8 cellular contexts compared by ENCODE assay signal in the genomic region with DNA sequence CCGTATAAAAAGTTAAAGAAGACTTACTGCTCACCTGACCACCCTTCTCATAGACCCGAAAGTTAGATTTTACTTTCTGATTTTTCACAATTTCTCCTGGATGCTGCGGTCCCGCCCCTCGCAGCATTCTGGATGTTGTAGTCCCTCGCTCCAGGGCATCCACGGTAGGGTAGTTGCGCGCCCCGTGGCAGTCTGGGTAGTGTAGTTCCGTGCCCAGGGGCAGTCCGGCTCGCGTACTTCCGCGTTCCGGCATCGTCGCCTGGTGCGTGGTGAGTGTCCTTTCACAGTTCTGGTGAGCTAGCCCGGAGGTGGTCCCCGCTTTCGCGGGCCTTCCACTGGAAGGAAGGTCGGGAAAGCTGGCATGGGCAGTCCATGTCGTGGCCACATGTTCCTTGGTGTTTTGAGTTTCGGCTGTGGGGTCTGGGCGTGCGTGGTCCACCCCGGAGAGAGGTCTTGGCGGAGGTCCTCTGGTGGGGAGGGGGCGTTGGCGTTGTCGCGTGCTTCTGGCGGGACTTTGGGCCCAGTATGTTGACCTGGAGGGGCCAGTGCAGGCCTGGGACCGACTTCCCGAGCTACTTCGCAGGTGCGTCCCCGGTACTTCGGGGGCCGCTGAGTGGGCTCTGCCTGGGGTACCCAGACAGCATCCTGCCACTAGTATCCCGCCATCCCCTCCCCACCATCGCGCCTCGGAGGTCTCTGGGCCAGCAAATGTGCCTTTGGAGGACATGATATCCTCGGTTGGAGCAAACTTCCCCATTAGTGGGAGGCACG. TPM values are rescaled to one million over a fixed set of nuclear protein-coding genes. Genes with fewer than 3 reads are reported as not detected.
DNase-seq lines count a peak whose midpoint lies in the region; ATAC-seq, FAIRE-seq and TF ChIP-seq lines count a peak whose summit lies in the region.

A gene (plus strand): TSS at position 222 of the 771 bp plus-strand sequence. CDS start 19,515 bp downstream, outside the sequence.

- peak within 1 kb of the TSS; percentile 93 for H3K27ac Mint-ChIP-seq in T-helper 1 cell treated with Interleukin-12 subunit alpha and Interleukin-12 subunit beta and Interleukin-4 antibody, amounts not matched to agents 30 μg/mL and 1 μg/mL, for 36 hours

- H3K36me3 ChIP-seq in vagina = no peaks in the 10 kb centered on the region

- no peaks in the 10 kb centered on the region for H3K4me1 ChIP-seq in right cardiac atrium (ENCODE audit: control insufficient read depth, insufficient read depth, low read length)
- H3K4me1 ChIP-seq in vagina = peaks cover 9% of the 10 kb centered on the region

- H3K9me3 Mint-ChIP-seq in T-helper 1 cell treated with Interleukin-12 subunit alpha and Interleukin-12 subunit beta and Interleukin-4 antibody, amounts not matched to agents 30 μg/mL and 1 μg/mL, for 36 hours = no peaks in the 10 kb centered on the region

- DNase-seq in GM12892 (ENCODE audit: insufficient read length) (peak; percentile 92), NCI-H1417 (lab: John Stamatoyannopoulos, UW) (peak; percentile 59 to 91 (median 85)), right cardiac atrium (peak; percentile 93 to 97 (median 96)), pulmonary artery endothelial cell (ENCODE audit: low read depth, low spot score) (peak; percentile 54), vagina (ENCODE audit: extremely low spot score in 2 of 2) (peak in 1 of 2 donors; percentile 90)

- H3K27ac ChIP-seq in angular gyrus (ENCODE audit: low read depth, low read length) = peak within 1 kb of the TSS; percentile 48
- peak within 1 kb of the TSS; percentile 22 for H3K27ac ChIP-seq in right cardiac atrium (ENCODE audit: low read length)
- H3K27ac ChIP-seq in vagina = peak within 1 kb of the TSS; percentile 72

- 1% methylated on average over 49 of the region's 49 CpGs for WGBS in right cardiac atrium

- H3K27me3 Mint-ChIP-seq in T-helper 1 cell treated with Interleukin-12 subunit alpha and Interleukin-12 subunit beta and Interleukin-4 antibody, amounts not matched to agents 30 μg/mL and 1 μg/mL, for 36 hours (ENCODE audit: low read depth) = peaks cover 19% of the 10 kb centered on the region

- intact Hi-C loops in right cardiac atrium (cut with DNase I) (no loop called here), vagina (cut with DNase I) (no loop called here)

- TF ChIP-seq POLR2A in GM12892 (IDR thresholded peaks at IDR 0.05; ENCODE audit: low read depth, low read length) (peak; percentile 79; the same call in 1 of the 2 replicates), vagina (IDR thresholded peaks at IDR 0.05) (no peak)

- H3K9me3 ChIP-seq in right cardiac atrium (ENCODE audit: control insufficient read depth, low read length) = no peaks in the 10 kb centered on the region
- H3K9me3 ChIP-seq in vagina = no peaks in the 10 kb centered on the region

- peaks cover 22% of the 10 kb centered on the region for H3K4me1 Mint-ChIP-seq in T-helper 1 cell treated with Interleukin-12 subunit alpha and Interleukin-12 subunit beta and Interleukin-4 antibody, amounts not matched to agents 30 μg/mL and 1 μg/mL, for 36 hours (ENCODE audit: low read depth)

- no peaks in the 10 kb centered on the region for H3K27me3 ChIP-seq in right cardiac atrium (ENCODE audit: control insufficient read depth, insufficient read depth)
- H3K27me3 ChIP-seq in vagina = no peaks in the 10 kb centered on the region

- H3K4me3 Mint-ChIP-seq in T-helper 1 cell treated with Interleukin-12 subunit alpha and Interleukin-12 subunit beta and Interleukin-4 antibody, amounts not matched to agents 30 μg/mL and 1 μg/mL, for 36 hours = peak within 1 kb of the TSS; percentile 99

- TF ChIP-seq CTCF in vagina (IDR thresholded peaks at IDR 0.05) = no peak

- H3K36me3 Mint-ChIP-seq in T-helper 1 cell treated with Interleukin-12 subunit alpha and Interleukin-12 subunit beta and Interleukin-4 antibody, amounts not matched to agents 30 μg/mL and 1 μg/mL, for 36 hours (ENCODE audit: low read depth) = peaks cover 13% of the 10 kb centered on the region

- ATAC-seq in HG02763 (IDR thresholded peaks at IDR 0.05; ENCODE audit: unreplicated experiment) (peak; percentile 100), right cardiac atrium (peak; percentile 100)

- peak; percentile 100 for FAIRE-seq in GM12892 (lab: Jason Lieb, UNC)

- peak within 1 kb of the TSS; percentile 88 for H3K4me3 ChIP-seq in right cardiac atrium (ENCODE audit: low read length)
- H3K4me3 ChIP-seq in vagina = peak within 1 kb of the TSS; percentile 58 to 79

RNA-seq across cellular contexts. Expression of the gene that starts here (rescaled TPM):
- 4.4 TPM for polyA plus RNA-seq in GM12892 (2012; ENCODE audit: missing spikeins)
- 1 to 10 TPM; 2.6 to 3.2 (median 2.7) TPM for total RNA-seq in right cardiac atrium
- 2.3 TPM for polyA plus RNA-seq in right cardiac atrium
- 3.7 and 3.8 TPM in 2 replicates for total RNA-seq in pulmonary artery endothelial cell
- 14.0 TPM for total RNA-seq in vagina

Comparison
In these comparisons a context has a peak if more than half of its experiments do, and no peak if none do; other contexts are left out.
1. H3K27ac ChIP-seq: peak in every context shown above with its lines; median percentile 72 in vagina; 48 in angular gyrus; 22 in right cardiac atrium.